26 cellular contexts compared by ENCODE assay signal in the genomic region with DNA sequence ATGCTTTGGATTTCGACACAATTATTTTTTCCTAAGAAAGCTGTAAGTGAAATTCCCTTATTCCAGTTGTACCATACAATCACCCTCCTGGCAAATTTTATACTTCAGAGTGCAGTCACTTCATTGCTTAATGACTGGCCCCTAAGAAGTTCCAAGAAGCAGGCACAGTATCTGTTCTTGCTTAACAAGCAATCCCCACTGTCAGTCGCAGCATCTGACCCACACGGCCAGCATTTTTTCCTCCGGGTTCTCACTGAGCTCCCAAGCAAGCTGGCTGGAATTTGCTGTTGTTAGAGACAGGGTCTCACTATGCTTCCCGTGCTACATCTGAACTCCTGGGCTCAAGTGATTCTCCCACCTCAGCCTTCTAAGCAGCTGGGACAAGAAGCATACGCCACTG.
DNase-seq lines count a peak whose midpoint lies in the region; ATAC-seq and TF ChIP-seq lines count a peak whose summit lies in the region.
"Had no signal": no experiment of that assay in that cellular context is flagged by ENCODE, and none has a peak within 500 bp of the region (broad histone marks: within the 10 kb centered on the region; RNA-seq: fewer than 3 reads in every experiment).

No MANE protein-coding gene starts in this region.

- H3K27me3 ChIP-seq in HUES48 (ENCODE audit: control insufficient read depth, insufficient read depth, low read length) (no peaks in the 10 kb centered on the region), endodermal cell (ENCODE audit: control insufficient read depth, insufficient read depth, low read length, poor library complexity, severe bottlenecking) (no peaks in the 10 kb centered on the region), hepatocyte (no peaks in the 10 kb centered on the region)
- H3K27me3 ChIP-seq: breast epithelium, vagina had no signal

- peaks cover 71% of the 10 kb centered on the region for H3K79me2 ChIP-seq in hepatocyte

- no peaks in the 10 kb centered on the region for H3K9me3 Mint-ChIP-seq in endodermal cell
- H3K9me3 Mint-ChIP-seq in progenitor cell of endocrine pancreas (ENCODE audit: low read depth) = no peaks in the 10 kb centered on the region
- no peaks in the 10 kb centered on the region for H3K9me3 Mint-ChIP-seq in MCF 10A (ENCODE audit: unreplicated experiment)
- H3K9me3 Mint-ChIP-seq in activated CD4-positive, alpha-beta memory T cell treated with anti-CD3 and anti-CD28 coated beads, Interleukin-2, amount 10 ng/mL, durations not matched to agents 7 days and 5 days = no peaks in the 10 kb centered on the region
- H3K9me3 Mint-ChIP-seq: CD14-positive monocyte; naive thymus-derived CD4-positive, alpha-beta T cell had no signal

- H3K4me3 Mint-ChIP-seq in endodermal cell = no peak overlapping the region
- H3K4me3 Mint-ChIP-seq in progenitor cell of endocrine pancreas (ENCODE audit: low read depth) = no peak overlapping the region
- H3K4me3 Mint-ChIP-seq in MCF 10A (ENCODE audit: unreplicated experiment) = no peak overlapping the region
- no peak overlapping the region for H3K4me3 Mint-ChIP-seq in activated CD4-positive, alpha-beta memory T cell treated with anti-CD3 and anti-CD28 coated beads, Interleukin-2, amount 10 ng/mL, durations not matched to agents 7 days and 5 days
- H3K4me3 Mint-ChIP-seq: activated CD8-positive, alpha-beta T cell treated with anti-CD3 and anti-CD28 coated beads, Interleukin-2, amount 10 ng/mL, durations not matched to agents 7 days and 5 days; CD14-positive monocyte; naive thymus-derived CD4-positive, alpha-beta T cell had no signal

- H3K27ac Mint-ChIP-seq in endodermal cell = peak overlapping the region; percentile 23
- H3K27ac Mint-ChIP-seq in progenitor cell of endocrine pancreas = peak overlapping the region; percentile 25
- no peak overlapping the region for H3K27ac Mint-ChIP-seq in MCF 10A (ENCODE audit: low read depth, unreplicated experiment)
- no peak overlapping the region for H3K27ac Mint-ChIP-seq in activated CD4-positive, alpha-beta memory T cell treated with anti-CD3 and anti-CD28 coated beads, Interleukin-2, amount 10 ng/mL, durations not matched to agents 7 days and 5 days
- H3K27ac Mint-ChIP-seq: activated CD8-positive, alpha-beta T cell treated with anti-CD3 and anti-CD28 coated beads, Interleukin-2, amount 10 ng/mL, durations not matched to agents 7 days and 5 days; CD14-positive monocyte; naive thymus-derived CD4-positive, alpha-beta T cell had no signal

- no peaks in the 10 kb centered on the region for H3K36me3 ChIP-seq in HUES48 (ENCODE audit: control insufficient read depth, insufficient read depth, low read length)
- no peaks in the 10 kb centered on the region for H3K36me3 ChIP-seq in endodermal cell (ENCODE audit: control insufficient read depth, insufficient read depth, low read length)
- no peaks in the 10 kb centered on the region for H3K36me3 ChIP-seq in hepatocyte (replicated peaks; ENCODE audit: insufficient read depth, low read depth)
- H3K36me3 ChIP-seq: breast epithelium, vagina had no signal

- no peak overlapping the region for H3K9ac ChIP-seq in HUES48 (ENCODE audit: low read depth, low read length)
- H3K9ac ChIP-seq in endodermal cell (ENCODE audit: extremely low read depth, low read length, poor library complexity, severe bottlenecking) = no peak overlapping the region
- H3K9ac ChIP-seq: parathyroid adenoma had no signal

- peaks cover 67% of the 10 kb centered on the region for H3K4me1 Mint-ChIP-seq in endodermal cell
- H3K4me1 Mint-ChIP-seq in progenitor cell of endocrine pancreas (ENCODE audit: low read depth) = peaks cover 21% of the 10 kb centered on the region
- H3K4me1 Mint-ChIP-seq in MCF 10A (ENCODE audit: insufficient read depth, unreplicated experiment) = peaks cover 8% of the 10 kb centered on the region
- H3K4me1 Mint-ChIP-seq in activated CD4-positive, alpha-beta memory T cell treated with anti-CD3 and anti-CD28 coated beads, Interleukin-2, amount 10 ng/mL, durations not matched to agents 7 days and 5 days = no peaks in the 10 kb centered on the region
- H3K4me1 Mint-ChIP-seq: CD14-positive monocyte had no signal

- peak overlapping the region; percentile 19 for H3K4me2 ChIP-seq in hepatocyte

- peaks cover 13% of the 10 kb centered on the region for H4K20me1 ChIP-seq in hepatocyte (ENCODE audit: insufficient read depth, poor library complexity, severe bottlenecking)

- H3K9me2 ChIP-seq in hepatocyte (replicated peaks; ENCODE audit: insufficient read depth) = no peaks in the 10 kb centered on the region

- DNase-seq in endodermal cell (peak; percentile 60), hepatocyte (ENCODE audit: low spot score) (no peak), progenitor cell of endocrine pancreas (ENCODE audit: low spot score, unreplicated experiment) (no peak), MCF 10A (ENCODE audit: unreplicated experiment) (no peak), GDM1 (lab: John Stamatoyannopoulos, UW) (no peak)
- DNase-seq in activated CD4-positive, alpha-beta memory T cell treated with anti-CD3 and anti-CD28 coated beads, Interleukin-2, amount 10 ng/mL, durations not matched to agents 7 days and 5 days = no peak
- DNase-seq: activated CD8-positive, alpha-beta T cell treated with anti-CD3 and anti-CD28 coated beads, Interleukin-2, amount 10 ng/mL, durations not matched to agents 7 days and 5 days; activated gamma-delta T cell treated with Interleukin-2 at 50 U/mL for 16 hours; activated T-cell treated with anti-CD3 and anti-CD28 coated beads, Interleukin-2, amount 50 U/mL, for 1 hour; cortex of kidney; DMS 273 treated with DMSO at 0.1 percent for 48 hours; foreskin melanocyte; hypothalamus; KG1; naive thymus-derived CD4-positive, alpha-beta T cell; NCI-H146; NCI-H2171 treated with DMSO at 0.1 percent for 48 hours; stimulated activated CD4-positive, alpha-beta T cell treated with anti-CD3 and anti-CD28 coated beads, Interleukin-1b, Interleukin-23, amount 100 ng/mL, for 48 hours had no signal

- intact Hi-C loops in MCF 10A (cut with micrococcal nuclease) = no loop called here

- TF ChIP-seq CTCF in endodermal cell (conservative IDR thresholded peaks at IDR 0.05) (no peak), hepatocyte (IDR thresholded peaks at IDR 0.05; ENCODE audit: poor library complexity) (no peak), progenitor cell of endocrine pancreas (IDR thresholded peaks at IDR 0.05; ENCODE audit: unreplicated experiment) (no peak), MCF 10A (IDR thresholded peaks at IDR 0.05; ENCODE audit: unreplicated experiment) (no peak)

- 73 to 76% methylated on average over 6 of the region's 6 CpGs for WGBS in endodermal cell (ENCODE audit: insufficient coverage in 1 of 2, insufficient read length in 1 of 2), 2 experiments
- WGBS in hepatocyte (ENCODE audit: low lambda C conversion rate, missing lambda C conversion rate) = 61% methylated on average over 6 of the region's 6 CpGs

- H3K4me3 ChIP-seq in HUES48 (ENCODE audit: low read depth, low read length) (no peak overlapping the region), endodermal cell (ENCODE audit: low read length) (no peak overlapping the region), hepatocyte (no peak overlapping the region)
- H3K4me3 ChIP-seq: breast epithelium, vagina had no signal

- H3K27me3 Mint-ChIP-seq in endodermal cell (ENCODE audit: insufficient read depth) (no peaks in the 10 kb centered on the region), progenitor cell of endocrine pancreas (no peaks in the 10 kb centered on the region), MCF 10A (ENCODE audit: insufficient read depth, unreplicated experiment) (no peaks in the 10 kb centered on the region)
- H3K27me3 Mint-ChIP-seq in activated CD4-positive, alpha-beta memory T cell treated with anti-CD3 and anti-CD28 coated beads, Interleukin-2, amount 10 ng/mL, durations not matched to agents 7 days and 5 days = peaks cover 5% of the 10 kb centered on the region

- no TSS peak for BruUV-seq in MCF 10A (replicated peaks; lab: Mats Ljungman, UMichigan)

- H3K9me3 ChIP-seq in HUES48 (ENCODE audit: control insufficient read depth, insufficient read depth, low read length) (no peaks in the 10 kb centered on the region), endodermal cell (ENCODE audit: control insufficient read depth, low read length) (no peaks in the 10 kb centered on the region), hepatocyte (ENCODE audit: low read depth) (no peaks in the 10 kb centered on the region)
- H3K9me3 ChIP-seq: breast epithelium, vagina had no signal

- H3K27ac ChIP-seq in HUES48 (ENCODE audit: low read depth, low read length) = peak overlapping the region; percentile 49
- H3K27ac ChIP-seq in endodermal cell (ENCODE audit: low read depth, low read length) = peak overlapping the region; percentile 3
- H3K27ac ChIP-seq in hepatocyte = no peak overlapping the region
- H3K27ac ChIP-seq: breast epithelium, parathyroid adenoma, RWPE1, vagina had no signal

- POLR2A ChIA-PET in MCF 10A (lab: Yijun Ruan, JAX) = no interaction called here
- POLR2A ChIA-PET in activated CD4-positive, alpha-beta memory T cell treated with anti-CD3 and anti-CD28 coated beads, Interleukin-2, amount 10 ng/mL, durations not matched to agents 7 days and 5 days (lab: Charles Lee) = no interaction called here

- no peak for ATAC-seq in HG03354 (IDR thresholded peaks at IDR 0.05; ENCODE audit: poor library complexity, severe bottlenecking, unreplicated experiment)
- ATAC-seq: activated CD4-positive, CD25-positive, alpha-beta regulatory T cell treated with anti-CD3 and anti-CD28 coated beads, Interleukin-2, amount 50 U/mL, for 24 hours; activated CD8-positive, alpha-beta T cell treated with anti-CD3 and anti-CD28 coated beads, Interleukin-2, amount 10 ng/mL, durations not matched to agents 7 days and 5 days; naive thymus-derived CD4-positive, alpha-beta T cell had no signal

- H3K36me3 Mint-ChIP-seq in endodermal cell (ENCODE audit: low read depth) = peaks cover 2% of the 10 kb centered on the region
- H3K36me3 Mint-ChIP-seq in progenitor cell of endocrine pancreas (ENCODE audit: insufficient read depth) = no peaks in the 10 kb centered on the region
- peaks cover 7% of the 10 kb centered on the region for H3K36me3 Mint-ChIP-seq in MCF 10A (ENCODE audit: insufficient read depth, unreplicated experiment)
- no peaks in the 10 kb centered on the region for H3K36me3 Mint-ChIP-seq in activated CD4-positive, alpha-beta memory T cell treated with anti-CD3 and anti-CD28 coated beads, Interleukin-2, amount 10 ng/mL, durations not matched to agents 7 days and 5 days (ENCODE audit: low read depth)
- H3K36me3 Mint-ChIP-seq: CD14-positive monocyte; naive thymus-derived CD4-positive, alpha-beta T cell had no signal

- no peak overlapping the region for H2AFZ ChIP-seq in hepatocyte
- H2AFZ ChIP-seq: parathyroid adenoma had no signal

- H3K4me1 ChIP-seq in HUES48 (ENCODE audit: control insufficient read depth, insufficient read depth, low read length) = peaks cover 67% of the 10 kb centered on the region
- peaks cover 14% of the 10 kb centered on the region for H3K4me1 ChIP-seq in endodermal cell (ENCODE audit: control insufficient read depth, insufficient read depth, low read length)
- peaks cover 11% of the 10 kb centered on the region for H3K4me1 ChIP-seq in hepatocyte (ENCODE audit: insufficient read depth)
- H3K4me1 ChIP-seq: breast epithelium, parathyroid adenoma had no signal

- CTCF ChIA-PET in MCF 10A (lab: Yijun Ruan, JAX) = interaction anchor here (0.7 to 1.6 kb wide), 3 partner anchors 29 to 320 kb away, joined by 3 to 5 read pairs (median 4); no protein-coding TSS in a partner anchor
- CTCF ChIA-PET in activated CD4-positive, alpha-beta memory T cell treated with anti-CD3 and anti-CD28 coated beads, Interleukin-2, amount 10 ng/mL, durations not matched to agents 7 days and 5 days (lab: Charles Lee) = interaction anchor here (0.9 kb wide), 1 partner anchor 13 kb away, joined by 3 read pairs; no protein-coding TSS in a partner anchor

Comparison
In these comparisons a context has a peak if more than half of its experiments do, and no peak if none do; other contexts are left out.
1. H3K27ac Mint-ChIP-seq: peak in endodermal cell (single experiment) and progenitor cell of endocrine pancreas (single experiment); none in MCF 10A (single experiment) and activated CD4-positive, alpha-beta memory T cell treated with anti-CD3 and anti-CD28 coated beads, Interleukin-2, amount 10 ng/mL, durations not matched to agents 7 days and 5 days (single experiment).